Comparison of ENCODE assay signal across 25 cellular contexts in genomic region chr3:137172703-137173102, GRCh38.
"Had no signal": no experiment of that assay in that cellular context is flagged by ENCODE, and none has a peak within 500 bp of the region (broad histone marks: within the 10 kb centered on the region; RNA-seq: fewer than 3 reads in every experiment).

No MANE protein-coding gene starts in this region.

- H3K9me3 Mint-ChIP-seq: activated naive CD8-positive, alpha-beta T cell treated with anti-CD3 and anti-CD28 coated beads, Interleukin-2, amount 10 ng/mL, durations not matched to agents 7 days and 5 days; neural crest cell had no signal

- H3K4me1 ChIP-seq: breast epithelium, esophagus muscularis mucosa, left ventricle myocardium inferior, right lobe of liver, upper lobe of left lung had no signal

- H3K27me3 ChIP-seq: breast epithelium, esophagus muscularis mucosa, right lobe of liver, upper lobe of left lung had no signal

- H3K36me3 Mint-ChIP-seq: activated naive CD8-positive, alpha-beta T cell treated with anti-CD3 and anti-CD28 coated beads, Interleukin-2, amount 10 ng/mL, durations not matched to agents 7 days and 5 days had no signal

- H3K4me3 ChIP-seq: breast epithelium, coronary artery, esophagus muscularis mucosa, left ventricle myocardium inferior, right lobe of liver, skin epidermis, thoracic aorta, upper lobe of left lung had no signal

- ATAC-seq: activated CD4-positive, alpha-beta T cell treated with anti-CD3 and anti-CD28 coated beads for 36 hours; naive thymus-derived CD4-positive, alpha-beta T cell; right lobe of liver had no signal

- H3K27ac ChIP-seq: breast epithelium, coronary artery, esophagus muscularis mucosa, left ventricle myocardium inferior, right lobe of liver, skin epidermis, thoracic aorta, upper lobe of left lung, WERI-Rb-1 had no signal

- H3K9me3 ChIP-seq: breast epithelium, esophagus muscularis mucosa, left ventricle myocardium inferior, right lobe of liver, thoracic aorta, upper lobe of left lung had no signal

- H3K4me3 Mint-ChIP-seq: activated CD4-positive, alpha-beta T cell treated with anti-CD3 and anti-CD28 coated beads for 36 hours; activated naive CD4-positive, alpha-beta T cell treated with anti-CD3 and anti-CD28 coated beads for 36 hours; activated naive CD8-positive, alpha-beta T cell treated with anti-CD3 and anti-CD28 coated beads, Interleukin-2, amount 10 ng/mL, durations not matched to agents 7 days and 5 days; central memory CD8-positive, alpha-beta T cell; naive thymus-derived CD4-positive, alpha-beta T cell; neural crest cell; T-helper 2 cell treated with Interferon-gamma antibody and Interleukin-4, amounts not matched to agents 5 μg/mL and 100 μg/mL, for 36 hours had no signal

- DNase-seq: activated CD4-positive, alpha-beta T cell treated with anti-CD3 and anti-CD28 coated beads for 36 hours; activated CD4-positive, alpha-beta T cell treated with anti-CD3 and anti-CD28 coated beads, Interleukin-2, amount 50 U/mL, for 48 hours; activated CD8-positive, alpha-beta memory T cell treated with anti-CD3 and anti-CD28 coated beads, Interleukin-2, amount 50 U/mL, for 48 hours; activated naive CD4-positive, alpha-beta T cell treated with anti-CD3 and anti-CD28 coated beads for 36 hours; activated naive CD8-positive, alpha-beta T cell treated with anti-CD3 and anti-CD28 coated beads, Interleukin-2, amount 10 ng/mL, durations not matched to agents 7 days and 5 days; activated T-cell treated with anti-CD3 and anti-CD28 coated beads, Interleukin-2, amount 50 U/mL, for 48 hours; amniotic stem cell; hippocampal formation; left ventricle myocardium inferior; naive thymus-derived CD4-positive, alpha-beta T cell; occipital lobe; right lobe of liver; stimulated activated CD4-positive, alpha-beta T cell treated with anti-CD3 and anti-CD28 coated beads, Interleukin-2, amount 100 ng/mL, for 24 hours; stimulated activated CD8-positive, alpha-beta memory T cell treated with anti-CD3 and anti-CD28 coated beads, Interleukin-4, amount 100 ng/mL, for 48 hours; stimulated activated naive CD4-positive, alpha-beta T cell treated with Interleukin-2 at 50 U/mL for 16 hours; upper lobe of left lung; WERI-Rb-1 had no signal

- H3K4me1 Mint-ChIP-seq: activated CD4-positive, alpha-beta T cell treated with anti-CD3 and anti-CD28 coated beads for 36 hours; activated naive CD8-positive, alpha-beta T cell treated with anti-CD3 and anti-CD28 coated beads, Interleukin-2, amount 10 ng/mL, durations not matched to agents 7 days and 5 days; central memory CD8-positive, alpha-beta T cell; naive thymus-derived CD4-positive, alpha-beta T cell; neural crest cell had no signal

- H3K36me3 ChIP-seq: breast epithelium, esophagus muscularis mucosa, left ventricle myocardium inferior, right lobe of liver, thoracic aorta, upper lobe of left lung, WERI-Rb-1 had no signal

- H3K27ac Mint-ChIP-seq: activated CD4-positive, alpha-beta T cell treated with anti-CD3 and anti-CD28 coated beads for 36 hours; activated naive CD4-positive, alpha-beta T cell treated with anti-CD3 and anti-CD28 coated beads for 36 hours; activated naive CD8-positive, alpha-beta T cell treated with anti-CD3 and anti-CD28 coated beads, Interleukin-2, amount 10 ng/mL, durations not matched to agents 7 days and 5 days; naive thymus-derived CD4-positive, alpha-beta T cell; T-helper 2 cell treated with Interferon-gamma antibody and Interleukin-4, amounts not matched to agents 5 μg/mL and 100 μg/mL, for 36 hours had no signal
